Comparison of ENCODE assay signal across 8 cellular contexts in genomic region chr6:136788069-136788902, GRCh38. TPM values are rescaled to one million over a fixed set of nuclear protein-coding genes. Genes with fewer than 3 reads are reported as not detected.
DNase-seq lines count a peak whose midpoint lies in the region; ATAC-seq and TF ChIP-seq lines count a peak whose summit lies in the region.

No MANE protein-coding gene starts in this region.

- H3K27ac ChIP-seq in AG04450 (ENCODE audit: low read depth, low read length), result peak overlapping the region; percentile 47

- H3K9me3 Mint-ChIP-seq in HFFc6 (no peaks in the 10 kb centered on the region), immature natural killer cell (peaks cover 0 to 4% (median 0%) of the 10 kb centered on the region in 6 donors)
- no peaks in the 10 kb centered on the region for H3K9me3 Mint-ChIP-seq in activated T-helper 1 cell treated with anti-CD3 and anti-CD28 coated beads, Interleukin-12 subunit alpha, Interleukin-12 subunit beta, Interleukin-2, Interleukin-4 antibody, amounts not matched to agents 30 ng/mL and 10 ng/mL and 1 ng/mL, durations not matched to agents 14 hours and 24 hours and 36 hours

- CTCF ChIA-PET in AG04450 (lab: Charles Lee), result interaction anchor here (0.6 to 7.6 kb wide), 3 partner anchors 16 to 143 kb away, joined by 3 to 221 read pairs (median 7); no protein-coding TSS in a partner anchor

- intact Hi-C loops in activated T-helper 1 cell treated with anti-CD3 and anti-CD28 coated beads, Interleukin-12 subunit alpha, Interleukin-12 subunit beta, Interleukin-2, Interleukin-4 antibody, amounts not matched to agents 30 ng/mL and 10 ng/mL and 1 ng/mL, durations not matched to agents 14 hours and 24 hours and 36 hours (cut with micrococcal nuclease), result loop anchor here (1.0 to 10.0 kb wide), 4 partner anchors 13 to 1143 kb away; no protein-coding TSS in a partner anchor
- intact Hi-C loops in left cardiac atrium (cut with DNase I), result no loop called here

- H3K4me3 Mint-ChIP-seq in HFFc6, result peak overlapping the region; percentile 79
- peak overlapping the region; percentile 72 for H3K4me3 Mint-ChIP-seq in activated T-helper 1 cell treated with anti-CD3 and anti-CD28 coated beads, Interleukin-12 subunit alpha, Interleukin-12 subunit beta, Interleukin-2, Interleukin-4 antibody, amounts not matched to agents 30 ng/mL and 10 ng/mL and 1 ng/mL, durations not matched to agents 14 hours and 24 hours and 36 hours
- peak overlapping the region; percentile 76 to 85 (median 79) for H3K4me3 Mint-ChIP-seq in immature natural killer cell

- peaks cover 3% of the 10 kb centered on the region; the same call in 1 of the 2 replicates for H3K9me3 ChIP-seq in AG04450 (ENCODE audit: control insufficient read depth, insufficient read depth, low read length)

- DNase-seq in AG04450 (ENCODE audit: low read depth, low spot score) (peak; percentile 48), HFFc6 (peak; percentile 82), immature natural killer cell (peak; percentile 64 to 68 (median 67)), DMS153 (lab: John Stamatoyannopoulos, UW) (no peak), NCI-H1417 treated with DMSO at 0.1 percent for 48 hours (lab: John Stamatoyannopoulos, UW) (no peak), superior temporal gyrus (ENCODE audit: extremely low spot score) (no peak), left cardiac atrium (no peak)
- DNase-seq in activated T-helper 1 cell treated with anti-CD3 and anti-CD28 coated beads, Interleukin-12 subunit alpha, Interleukin-12 subunit beta, Interleukin-2, Interleukin-4 antibody, amounts not matched to agents 30 ng/mL and 10 ng/mL and 1 ng/mL, durations not matched to agents 14 hours and 24 hours and 36 hours (ENCODE audit: low spot score), result no peak

- H3K27me3 Mint-ChIP-seq in HFFc6 (ENCODE audit: insufficient read depth) (peaks cover 3% of the 10 kb centered on the region; the same call in 1 of the 2 replicates), immature natural killer cell (ENCODE audit: low read depth in 3 of 3) (peaks cover 5 to 12% (median 6%) of the 10 kb centered on the region in 3 donors)
- no peaks in the 10 kb centered on the region for H3K27me3 Mint-ChIP-seq in activated T-helper 1 cell treated with anti-CD3 and anti-CD28 coated beads, Interleukin-12 subunit alpha, Interleukin-12 subunit beta, Interleukin-2, Interleukin-4 antibody, amounts not matched to agents 30 ng/mL and 10 ng/mL and 1 ng/mL, durations not matched to agents 14 hours and 24 hours and 36 hours (ENCODE audit: insufficient read depth)

- ATAC-seq in left cardiac atrium, result no peak

- H3K27me3 ChIP-seq in AG04450 (ENCODE audit: control insufficient read depth, insufficient read depth, low read length), result no peaks in the 10 kb centered on the region

- TF ChIP-seq CTCF in AG04450 (IDR thresholded peaks at IDR 0.05; ENCODE audit: low read depth, low read length) (no peak), HFFc6 (IDR thresholded peaks at IDR 0.05) (no peak)

- H3K4me3 ChIP-seq in AG04450 (ENCODE audit: low read depth, low read length), result peak overlapping the region; percentile 20; the same call in 1 of the 2 replicates

- H3K4me1 Mint-ChIP-seq in HFFc6 (ENCODE audit: low read depth), result peaks cover 67% of the 10 kb centered on the region
- H3K4me1 Mint-ChIP-seq in activated T-helper 1 cell treated with anti-CD3 and anti-CD28 coated beads, Interleukin-12 subunit alpha, Interleukin-12 subunit beta, Interleukin-2, Interleukin-4 antibody, amounts not matched to agents 30 ng/mL and 10 ng/mL and 1 ng/mL, durations not matched to agents 14 hours and 24 hours and 36 hours (ENCODE audit: low read depth), result peaks cover 72% of the 10 kb centered on the region
- peaks cover 80 to 87% of the 10 kb centered on the region in 2 donors for H3K4me1 Mint-ChIP-seq in immature natural killer cell

- H3K36me3 Mint-ChIP-seq in HFFc6 (ENCODE audit: low read depth) (peaks cover 21% of the 10 kb centered on the region), immature natural killer cell (peaks cover 0 to 19% (median 17%) of the 10 kb centered on the region in 3 donors)
- peaks cover 16% of the 10 kb centered on the region for H3K36me3 Mint-ChIP-seq in activated T-helper 1 cell treated with anti-CD3 and anti-CD28 coated beads, Interleukin-12 subunit alpha, Interleukin-12 subunit beta, Interleukin-2, Interleukin-4 antibody, amounts not matched to agents 30 ng/mL and 10 ng/mL and 1 ng/mL, durations not matched to agents 14 hours and 24 hours and 36 hours (ENCODE audit: low read depth)

- peak overlapping the region; percentile 80 for H3K27ac Mint-ChIP-seq in HFFc6
- peak overlapping the region; percentile 91 for H3K27ac Mint-ChIP-seq in activated T-helper 1 cell treated with anti-CD3 and anti-CD28 coated beads, Interleukin-12 subunit alpha, Interleukin-12 subunit beta, Interleukin-2, Interleukin-4 antibody, amounts not matched to agents 30 ng/mL and 10 ng/mL and 1 ng/mL, durations not matched to agents 14 hours and 24 hours and 36 hours
- peak overlapping the region; percentile 91 to 98 (median 94) for H3K27ac Mint-ChIP-seq in immature natural killer cell

- POLR2A ChIA-PET in AG04450 (lab: Yijun Ruan, JAX), result interaction anchor here (0.6 to 0.9 kb wide), 2 partner anchors 178 to 207 kb away, joined by 3 to 4 read pairs; no protein-coding TSS in a partner anchor

RNA-seq across cellular contexts. Expression of gene MAP3K5, which starts 4.0 kb away (rescaled TPM):
- polyA plus RNA-seq in AG04450 (2011; rRNA removed), result 16.1 and 17.0 TPM in 2 replicates
- 17.2 and 20.4 TPM in 2 replicates for polyA minus RNA-seq in AG04450 (2011; rRNA and poly(A)+ RNA removed)
- 10 to 100 TPM; 11.9 to 22.2 (median 19.1) TPM for total RNA-seq in HFFc6 (2021; fragmentation: NEBNext Ultra II Directional; extraction: Animal tissue kit (Norgen Biotek cat#: 25700))
- total RNA-seq in activated T-helper 1 cell treated with anti-CD3 and anti-CD28 coated beads, Interleukin-12 subunit alpha, Interleukin-12 subunit beta, Interleukin-2, Interleukin-4 antibody, amounts not matched to agents 30 ng/mL and 10 ng/mL and 1 ng/mL, durations not matched to agents 14 hours and 24 hours and 36 hours, result 12.2 and 13.4 TPM in 2 replicates
- polyA plus RNA-seq in immature natural killer cell, result 10 to 100 TPM in 1 of 3 donors, 1 to 10 TPM in 2; 5.5 to 13.8 (median 6.2) TPM
- total RNA-seq in left cardiac atrium, result 1 to 10 TPM; 6.6 to 9.7 TPM

RNA-seq across cellular contexts. Expression of gene PEX7, which starts 34.1 kb away (rescaled TPM):
- polyA plus RNA-seq in AG04450 (2011; rRNA removed) (6.7 and 8.9 TPM in 2 replicates), immature natural killer cell (1 to 10 TPM; 2.2 to 3.9 (median 2.9) TPM)
- 3.3 and 4.1 TPM in 2 replicates for polyA minus RNA-seq in AG04450 (2011; rRNA and poly(A)+ RNA removed)
- 1 to 10 TPM; 6.4 to 7.6 (median 7.3) TPM for total RNA-seq in HFFc6 (2021; fragmentation: NEBNext Ultra II Directional; extraction: Animal tissue kit (Norgen Biotek cat#: 25700))
- 3.7 and 4.2 TPM in 2 replicates for total RNA-seq in activated T-helper 1 cell treated with anti-CD3 and anti-CD28 coated beads, Interleukin-12 subunit alpha, Interleukin-12 subunit beta, Interleukin-2, Interleukin-4 antibody, amounts not matched to agents 30 ng/mL and 10 ng/mL and 1 ng/mL, durations not matched to agents 14 hours and 24 hours and 36 hours
- total RNA-seq in left cardiac atrium, result 1 to 10 TPM; 5.9 to 6.4 TPM

Comparison
In these comparisons a context has a peak if more than half of its experiments do, and no peak if none do; other contexts are left out.
1. DNase-seq: peak in AG04450 (single experiment), HFFc6 (single experiment) and immature natural killer cell (3 of 3); none in activated T-helper 1 cell treated with anti-CD3 and anti-CD28 coated beads, Interleukin-12 subunit alpha, Interleukin-12 subunit beta, Interleukin-2, Interleukin-4 antibody, amounts not matched to agents 30 ng/mL and 10 ng/mL and 1 ng/mL, durations not matched to agents 14 hours and 24 hours and 36 hours (single experiment), DMS153 (single experiment), NCI-H1417 treated with DMSO at 0.1 percent for 48 hours (single experiment), superior temporal gyrus (single experiment) and left cardiac atrium (single experiment).
2. Peak in every context shown above with its lines, with median percentiles within 50 percentile points of each other: H3K27ac Mint-ChIP-seq and H3K4me3 Mint-ChIP-seq.